In the genomic region with DNA sequence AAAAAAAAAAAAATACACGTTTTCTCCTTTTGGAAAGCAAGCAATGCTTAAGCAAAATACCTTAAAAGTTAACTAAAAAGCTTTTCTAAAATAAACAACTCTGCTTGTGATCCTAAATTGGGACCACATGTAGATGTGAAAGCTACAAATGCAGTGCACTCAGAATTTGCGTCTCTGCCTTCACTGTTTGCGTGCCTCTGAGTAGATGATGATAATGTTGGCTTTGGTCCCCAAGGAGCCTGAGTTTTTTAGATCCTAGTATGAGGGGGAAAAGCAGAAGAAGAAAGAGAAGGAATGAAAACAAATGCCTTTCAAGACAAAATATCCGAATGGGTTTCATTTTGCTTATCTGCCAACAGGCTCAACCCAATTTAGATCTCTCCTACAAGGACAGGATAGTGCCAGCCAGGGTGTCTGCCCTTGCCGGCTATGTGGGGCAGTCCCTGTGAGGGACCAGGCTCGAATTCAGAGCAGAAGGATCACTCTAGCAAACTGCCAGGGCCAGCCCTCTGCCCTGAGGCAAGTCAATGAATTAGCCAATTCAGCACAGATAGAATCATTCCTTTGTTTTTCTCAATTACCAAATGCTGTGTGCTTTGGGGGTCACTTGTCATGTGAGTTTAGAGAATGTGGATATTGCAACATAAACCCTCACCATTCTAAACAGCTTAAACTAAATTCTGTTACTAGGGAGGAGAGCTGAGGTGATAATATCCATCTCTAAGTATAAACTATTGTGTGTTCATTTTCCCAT, we compare ENCODE assay signal across 1 cellular context.
TF ChIP-seq lines count a peak whose summit lies in the region.

No MANE protein-coding gene starts in this region.

TF ChIP-seq in SK-N-SH, 30 proteins besides CTCF, POLR2A, EP300 and RAD21 (continued from another document):
- TF ChIP-seq, protein P1, sequence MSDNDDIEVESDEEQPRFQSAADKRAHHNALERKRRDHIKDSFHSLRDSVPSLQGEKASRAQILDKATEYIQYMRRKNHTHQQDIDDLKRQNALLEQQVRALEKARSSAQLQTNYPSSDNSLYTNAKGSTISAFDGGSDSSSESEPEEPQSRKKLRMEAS (IDR thresholded peaks at IDR 0.05; ENCODE audit: low read depth): no peak
- TF ChIP-seq FOXJ3 (CRISPR knock-in tag; IDR thresholded peaks at IDR 0.05) (peak; percentile 79), CHD2 (IDR thresholded peaks at IDR 0.05; ENCODE audit: low read length, partially characterized antibody) (peak; percentile 69), MEF2A (IDR thresholded peaks at IDR 0.05; ENCODE audit: borderline replicate concordance, low read depth) (no peak)
- TF ChIP-seq, protein P2, sequence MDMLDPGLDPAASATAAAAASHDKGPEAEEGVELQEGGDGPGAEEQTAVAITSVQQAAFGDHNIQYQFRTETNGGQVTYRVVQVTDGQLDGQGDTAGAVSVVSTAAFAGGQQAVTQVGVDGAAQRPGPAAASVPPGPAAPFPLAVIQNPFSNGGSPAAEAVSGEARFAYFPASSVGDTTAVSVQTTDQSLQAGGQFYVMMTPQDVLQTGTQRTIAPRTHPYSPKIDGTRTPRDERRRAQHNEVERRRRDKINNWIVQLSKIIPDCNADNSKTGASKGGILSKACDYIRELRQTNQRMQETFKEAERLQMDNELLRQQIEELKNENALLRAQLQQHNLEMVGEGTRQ (IDR thresholded peaks at IDR 0.05; ENCODE audit: borderline replicate concordance, low read depth, low read length): no peak
- TF ChIP-seq, protein P3, sequence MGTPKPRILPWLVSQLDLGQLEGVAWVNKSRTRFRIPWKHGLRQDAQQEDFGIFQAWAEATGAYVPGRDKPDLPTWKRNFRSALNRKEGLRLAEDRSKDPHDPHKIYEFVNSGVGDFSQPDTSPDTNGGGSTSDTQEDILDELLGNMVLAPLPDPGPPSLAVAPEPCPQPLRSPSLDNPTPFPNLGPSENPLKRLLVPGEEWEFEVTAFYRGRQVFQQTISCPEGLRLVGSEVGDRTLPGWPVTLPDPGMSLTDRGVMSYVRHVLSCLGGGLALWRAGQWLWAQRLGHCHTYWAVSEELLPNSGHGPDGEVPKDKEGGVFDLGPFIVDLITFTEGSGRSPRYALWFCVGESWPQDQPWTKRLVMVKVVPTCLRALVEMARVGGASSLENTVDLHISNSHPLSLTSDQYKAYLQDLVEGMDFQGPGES (IDR thresholded peaks at IDR 0.05; ENCODE audit: low read depth, low read length): no peak
